Comparison of ENCODE assay signal across 8 cellular contexts in the genomic region with DNA sequence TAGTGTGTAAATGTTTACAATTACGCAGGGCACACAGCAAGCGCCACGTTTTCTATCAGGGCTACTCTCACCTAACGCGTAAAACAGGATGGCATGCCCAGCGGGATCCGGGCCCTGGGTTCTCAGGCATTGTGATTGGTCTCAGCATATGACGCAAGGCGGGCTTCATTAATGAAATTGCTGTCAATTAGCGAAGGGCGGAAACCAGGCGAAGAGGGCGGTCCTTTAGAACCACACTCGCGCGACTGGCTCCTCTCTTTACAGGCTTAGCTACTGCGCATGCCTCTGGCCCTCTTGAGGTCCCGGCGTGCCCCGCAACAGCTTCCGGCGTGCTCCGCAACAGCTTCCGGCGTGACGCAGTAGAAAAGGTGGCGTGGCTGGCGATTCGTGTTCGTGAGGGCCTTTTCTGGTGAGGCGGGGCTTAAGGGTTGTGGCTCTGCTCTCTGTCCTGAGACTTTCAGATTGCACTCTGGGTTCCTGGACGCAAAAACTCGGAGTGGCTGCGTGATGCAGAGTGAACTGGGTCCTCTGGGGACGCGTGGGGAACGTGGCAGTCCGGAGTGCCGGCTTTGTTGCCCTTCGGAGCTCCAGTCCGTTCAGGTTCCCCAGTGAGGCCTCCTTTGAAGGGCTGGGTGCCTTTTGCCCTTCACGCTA. TPM values are rescaled to one million over a fixed set of nuclear protein-coding genes. Genes with fewer than 3 reads are reported as not detected.
DNase-seq lines count a peak whose midpoint lies in the region; ATAC-seq and TF ChIP-seq lines count a peak whose summit lies in the region.

No MANE protein-coding gene starts in this region.

- TF ChIP-seq RAD21 in SK-N-SH (IDR thresholded peaks at IDR 0.05; ENCODE audit: low read length): no peak

- H3K9me3 ChIP-seq in SK-N-SH (no peaks in the 10 kb centered on the region; the same call in 1 of the 2 replicates), uterus (peaks cover 0 to 6% of the 10 kb centered on the region in 2 donors)

- peaks cover 0 to 12% of the 10 kb centered on the region in 2 donors for H3K9me3 Mint-ChIP-seq in activated naive CD4-positive, alpha-beta T cell treated with anti-CD3 and anti-CD28 coated beads, Interleukin-2, amount 50 U/mL, for 72 hours

- H3K36me3 Mint-ChIP-seq in activated naive CD4-positive, alpha-beta T cell treated with anti-CD3 and anti-CD28 coated beads, Interleukin-2, amount 50 U/mL, for 72 hours: peaks cover 22 to 29% of the 10 kb centered on the region in 2 donors

- H3K4me2 ChIP-seq in SK-N-SH: peak overlapping the region; percentile 83

- CTCF ChIA-PET in SK-N-SH (lab: Yijun Ruan, JAX): interaction anchor here (0.6 to 1.4 kb wide), 5 partner anchors 9 to 143 kb away, joined by 3 to 5 read pairs (median 3); a partner anchor contains a TSS

- H3K36me3 ChIP-seq in SK-N-SH (replicated peaks in 1 of 2; ENCODE audit: control insufficient read depth in 1 of 2, insufficient read depth in 2 of 2, low read length in 1 of 2) (no peaks in the 10 kb centered on the region), uterus (no peaks in the 10 kb centered on the region)

- ATAC-seq in HG03571 (IDR thresholded peaks at IDR 0.05; ENCODE audit: unreplicated experiment): peak; percentile 61
- peak; percentile 64 to 96 for ATAC-seq in activated naive CD4-positive, alpha-beta T cell treated with anti-CD3 and anti-CD28 coated beads, Interleukin-2, amount 50 U/mL, for 72 hours
- ATAC-seq in Right ventricle myocardium inferior: peak; percentile 99
- no peak for ATAC-seq in GM18870 (IDR thresholded peaks at IDR 0.05; ENCODE audit: unreplicated experiment)

- peak overlapping the region; percentile 73 for H3K9ac ChIP-seq in SK-N-SH

- H3K4me1 ChIP-seq in SK-N-SH (ENCODE audit: control insufficient read depth in 1 of 2, insufficient read depth in 2 of 2, low read depth in 1 of 2, low read length in 1 of 2): no peaks in the 10 kb centered on the region; a peak in 1 of 4 replicates
- no peaks in the 10 kb centered on the region for H3K4me1 ChIP-seq in uterus

- TF ChIP-seq POLR2A in uterus (IDR thresholded peaks at IDR 0.05): no peak

- intact Hi-C loops in Right ventricle myocardium inferior (cut with DNase I): loop anchor here (5.0 kb wide), 1 partner anchor 53 kb away; no protein-coding TSS in a partner anchor
- intact Hi-C loops in uterus (cut with DNase I; ENCODE audit: low total_unique reads): no loop called here

- H3K27ac Mint-ChIP-seq in activated naive CD4-positive, alpha-beta T cell treated with anti-CD3 and anti-CD28 coated beads, Interleukin-2, amount 50 U/mL, for 72 hours: peak overlapping the region in 1 of 2 donors; percentile 87

- H3K4me3 ChIP-seq in GM08714 (ENCODE audit: low read length) (peak overlapping the region; percentile 68; the same call in 1 of the 2 replicates), SK-N-SH (ENCODE audit: low read depth in 2 of 2, low read length in 1 of 2) (peak overlapping the region; percentile 56 to 68), uterus (peak overlapping the region; percentile 16 to 45)

- no peaks in the 10 kb centered on the region for H3F3A ChIP-seq in SK-N-SH (replicated peaks; ENCODE audit: insufficient read depth)

- DNase-seq in SK-N-SH: peak; percentile 85
- peak; percentile 16 to 93 for DNase-seq in activated naive CD4-positive, alpha-beta T cell treated with anti-CD3 and anti-CD28 coated beads, Interleukin-2, amount 50 U/mL, for 72 hours (ENCODE audit: low spot score in 2 of 2)
- DNase-seq in Right ventricle myocardium inferior (ENCODE audit: missing footprints): peak; percentile 89
- peak; percentile 85 for DNase-seq in retina
- peak; percentile 75 to 88 for DNase-seq in uterus

- POLR2A ChIA-PET in SK-N-SH (lab: Yijun Ruan, JAX): interaction anchor here (0.9 to 1.6 kb wide), 4 partner anchors 59 to 92 kb away, joined by 4 to 11 read pairs (median 6); a partner anchor contains a TSS

- TF ChIP-seq EP300 in SK-N-SH (IDR thresholded peaks at IDR 0.05; ENCODE audit: borderline replicate concordance in 1 of 2, low read depth in 1 of 2, low read length in 1 of 2): no peak

- H3K27ac ChIP-seq in SK-N-SH (ENCODE audit: low read depth in 2 of 2, low read length in 1 of 2) (peak overlapping the region; percentile 72 to 81), uterus (peak overlapping the region; percentile 58 to 62)

- H3K79me2 ChIP-seq in SK-N-SH (ENCODE audit: insufficient read depth): peaks cover 5% of the 10 kb centered on the region; the same call in 1 of the 2 replicates

- H3K27me3 ChIP-seq in SK-N-SH (ENCODE audit: insufficient read depth) (no peaks in the 10 kb centered on the region), uterus (no peaks in the 10 kb centered on the region)

- no peaks in the 10 kb centered on the region for H3K9me2 ChIP-seq in SK-N-SH

- TF ChIP-seq CTCF in SK-N-SH (IDR thresholded peaks at IDR 0.05): no peak
- TF ChIP-seq CTCF in uterus (IDR thresholded peaks at IDR 0.05): no peak

- peak overlapping the region; percentile 90 for H2AFZ ChIP-seq in SK-N-SH (ENCODE audit: low read depth)

- H4K20me1 ChIP-seq in SK-N-SH (ENCODE audit: insufficient read depth): no peaks in the 10 kb centered on the region

- WGBS in SK-N-SH (ENCODE audit: low lambda C conversion rate): 26% methylated on average over 17 of the region's 42 CpGs

TF ChIP-seq in SK-N-SH, 30 proteins besides CTCF, POLR2A, EP300 and RAD21 (continues in another document):
- TF ChIP-seq TAF1 (IDR thresholded peaks at IDR 0.05; ENCODE audit: borderline replicate concordance, low read depth, low read length): peak; percentile 16; the same call in 1 of the 2 replicates
- peak; percentile 37; the same call in 1 of the 2 replicates for TF ChIP-seq FOXJ3 (CRISPR knock-in tag; IDR thresholded peaks at IDR 0.05)
- TF ChIP-seq, protein P1, sequence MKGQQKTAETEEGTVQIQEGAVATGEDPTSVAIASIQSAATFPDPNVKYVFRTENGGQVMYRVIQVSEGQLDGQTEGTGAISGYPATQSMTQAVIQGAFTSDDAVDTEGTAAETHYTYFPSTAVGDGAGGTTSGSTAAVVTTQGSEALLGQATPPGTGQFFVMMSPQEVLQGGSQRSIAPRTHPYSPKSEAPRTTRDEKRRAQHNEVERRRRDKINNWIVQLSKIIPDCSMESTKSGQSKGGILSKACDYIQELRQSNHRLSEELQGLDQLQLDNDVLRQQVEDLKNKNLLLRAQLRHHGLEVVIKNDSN (IDR thresholded peaks at IDR 0.05; ENCODE audit: borderline replicate concordance, low read depth): no peak
- TF ChIP-seq, protein P2, sequence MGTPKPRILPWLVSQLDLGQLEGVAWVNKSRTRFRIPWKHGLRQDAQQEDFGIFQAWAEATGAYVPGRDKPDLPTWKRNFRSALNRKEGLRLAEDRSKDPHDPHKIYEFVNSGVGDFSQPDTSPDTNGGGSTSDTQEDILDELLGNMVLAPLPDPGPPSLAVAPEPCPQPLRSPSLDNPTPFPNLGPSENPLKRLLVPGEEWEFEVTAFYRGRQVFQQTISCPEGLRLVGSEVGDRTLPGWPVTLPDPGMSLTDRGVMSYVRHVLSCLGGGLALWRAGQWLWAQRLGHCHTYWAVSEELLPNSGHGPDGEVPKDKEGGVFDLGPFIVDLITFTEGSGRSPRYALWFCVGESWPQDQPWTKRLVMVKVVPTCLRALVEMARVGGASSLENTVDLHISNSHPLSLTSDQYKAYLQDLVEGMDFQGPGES (IDR thresholded peaks at IDR 0.05; ENCODE audit: low read depth, low read length): no peak
- TF ChIP-seq MXI1 (IDR thresholded peaks at IDR 0.05; ENCODE audit: low read depth, low read length): peak; percentile 19; the same call in 1 of the 2 replicates

RNA-seq across cellular contexts. Expression of a gene that starts 9.2 kb away (rescaled TPM):
- not detected in 2 replicates for polyA plus RNA-seq in SK-N-SH (2012; rRNA removed)
- polyA plus RNA-seq in SK-N-SH (2012; cell fraction: cytosol; rRNA removed): not detected in 2 replicates
- 0.04 TPM in 1 of 2 replicates, not detected in the other for polyA plus RNA-seq in SK-N-SH (2012; cell fraction: nucleus; rRNA removed)
- total RNA-seq in activated naive CD4-positive, alpha-beta T cell treated with anti-CD3 and anti-CD28 coated beads, Interleukin-2, amount 50 U/mL, for 72 hours: not detected
- total RNA-seq in Right ventricle myocardium inferior (not detected), uterus (under 1 TPM in 2 of 4 donors, not detected in 2; 0.52 to 0.69 TPM)

RNA-seq across cellular contexts. Expression of a gene that starts 35.9 kb away (rescaled TPM):
- 10.8 and 17.7 TPM in 2 replicates for polyA plus RNA-seq in SK-N-SH (2012; rRNA removed)
- polyA plus RNA-seq in SK-N-SH (2012; cell fraction: cytosol; rRNA removed): 10.9 and 12.8 TPM in 2 replicates
- polyA plus RNA-seq in SK-N-SH (2012; cell fraction: nucleus; rRNA removed): 17.5 and 25.3 TPM in 2 replicates
- 10 to 100 TPM in 1 of 2 donors, 1 to 10 TPM in 1; 7.6 to 14.1 TPM for total RNA-seq in activated naive CD4-positive, alpha-beta T cell treated with anti-CD3 and anti-CD28 coated beads, Interleukin-2, amount 50 U/mL, for 72 hours
- total RNA-seq in Right ventricle myocardium inferior: 6.9 TPM
- 10 to 100 TPM in 3 of 4 donors, 1 to 10 TPM in 1; 1.8 to 27.6 (median 16.1) TPM for total RNA-seq in uterus

RNA-seq across cellular contexts. Expression of a gene that starts 36.1 kb away (rescaled TPM):
- polyA plus RNA-seq in SK-N-SH (2012; rRNA removed): 10.5 and 12.9 TPM in 2 replicates
- polyA plus RNA-seq in SK-N-SH (2012; cell fraction: cytosol; rRNA removed): 9.5 and 10.7 TPM in 2 replicates
- 18.7 and 19.7 TPM in 2 replicates for polyA plus RNA-seq in SK-N-SH (2012; cell fraction: nucleus; rRNA removed)
- total RNA-seq in activated naive CD4-positive, alpha-beta T cell treated with anti-CD3 and anti-CD28 coated beads, Interleukin-2, amount 50 U/mL, for 72 hours: 1 to 10 TPM; 5.2 to 7.7 TPM
- total RNA-seq in Right ventricle myocardium inferior: 10.0 TPM
- total RNA-seq in uterus: 10 to 100 TPM in 3 of 4 donors, 1 to 10 TPM in 1; 5.6 to 16.2 (median 12.3) TPM

RNA-seq across cellular contexts. Expression of a gene that starts 59.6 kb away (rescaled TPM):
- 7.2 and 10.5 TPM in 2 replicates for polyA plus RNA-seq in SK-N-SH (2012; rRNA removed)
- polyA plus RNA-seq in SK-N-SH (2012; cell fraction: cytosol; rRNA removed): 6.5 and 6.6 TPM in 2 replicates
- 17.5 and 33.2 TPM in 2 replicates for polyA plus RNA-seq in SK-N-SH (2012; cell fraction: nucleus; rRNA removed)
- 10 to 100 TPM in 1 of 2 donors, 1 to 10 TPM in 1; 7.4 to 26.0 TPM for total RNA-seq in activated naive CD4-positive, alpha-beta T cell treated with anti-CD3 and anti-CD28 coated beads, Interleukin-2, amount 50 U/mL, for 72 hours
- 19.0 TPM for total RNA-seq in Right ventricle myocardium inferior
- 10 to 100 TPM in 3 of 4 donors, 1 to 10 TPM in 1; 8.8 to 54.5 (median 30.9) TPM for total RNA-seq in uterus

RNA-seq across cellular contexts. Expression of a gene that starts 59.7 kb away (rescaled TPM):
- polyA plus RNA-seq in SK-N-SH (2012; rRNA removed): 1.2 and 2.3 TPM in 2 replicates
- 2.0 and 2.3 TPM in 2 replicates for polyA plus RNA-seq in SK-N-SH (2012; cell fraction: cytosol; rRNA removed)
- polyA plus RNA-seq in SK-N-SH (2012; cell fraction: nucleus; rRNA removed): 1.2 and 2.5 TPM in 2 replicates
- 1 to 10 TPM; 5.4 to 5.9 TPM for total RNA-seq in activated naive CD4-positive, alpha-beta T cell treated with anti-CD3 and anti-CD28 coated beads, Interleukin-2, amount 50 U/mL, for 72 hours
- total RNA-seq in Right ventricle myocardium inferior (8.4 TPM), uterus (10 to 100 TPM in 2 of 4 donors, 1 to 10 TPM in 2; 1.5 to 21.8 (median 10.1) TPM)
